17 cellular contexts compared by ENCODE assay signal in the genomic region with DNA sequence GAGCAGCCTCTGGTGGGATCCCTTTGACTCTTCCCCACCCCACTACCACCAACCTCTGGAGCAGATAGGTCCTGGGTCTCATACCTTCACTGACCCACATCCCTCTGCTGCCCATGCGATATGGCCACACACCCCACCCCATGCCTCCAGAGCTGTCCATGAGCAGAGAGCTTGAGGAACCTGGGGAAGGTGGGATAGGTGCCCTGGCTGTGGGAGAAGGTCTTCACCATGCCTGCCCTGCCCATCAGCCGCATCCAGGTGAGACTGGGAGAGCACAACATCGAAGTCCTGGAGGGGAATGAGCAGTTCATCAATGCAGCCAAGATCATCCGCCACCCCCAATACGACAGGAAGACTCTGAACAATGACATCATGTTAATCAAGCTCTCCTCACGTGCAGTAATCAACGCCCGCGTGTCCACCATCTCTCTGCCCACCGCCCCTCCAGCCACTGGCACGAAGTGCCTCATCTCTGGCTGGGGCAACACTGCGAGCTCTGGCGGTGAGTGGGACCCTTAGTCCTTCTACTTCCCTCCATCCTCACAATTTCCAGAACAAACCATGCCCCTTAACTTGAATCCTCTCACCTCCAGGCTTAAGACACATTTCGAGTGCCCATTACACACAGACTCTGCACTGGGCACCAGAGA. TPM values are rescaled to one million over a fixed set of nuclear protein-coding genes. Genes with fewer than 3 reads are reported as not detected.
DNase-seq lines count a peak whose midpoint lies in the region; ATAC-seq, FAIRE-seq and TF ChIP-seq lines count a peak whose summit lies in the region.
"Not testable (repeated sequence)": the region's sequence is repeated elsewhere in the genome, so short reads cannot be mapped to it uniquely, and the experiment has no call there.
"Had no signal": no experiment of that assay in that cellular context is flagged by ENCODE, and none has a peak within 500 bp of the region (broad histone marks: within the 10 kb centered on the region; RNA-seq: fewer than 3 reads in every experiment).

No MANE protein-coding gene starts in this region.

- H3K9me3 ChIP-seq in body of pancreas; HepG2 (ENCODE audit: low read length); neuronal stem cell (replicated peaks in 1 of 2; ENCODE audit: control insufficient read depth in 2 of 2, insufficient read depth in 1 of 2, low read depth in 1 of 2, low read length in 2 of 2); thoracic aorta; vagina: not testable (repeated sequence)

- not testable (repeated sequence) for H3K4me3 Mint-ChIP-seq in osteocyte (ENCODE audit: unreplicated experiment)

- not testable (repeated sequence) for H3K9me3 Mint-ChIP-seq in osteocyte (ENCODE audit: unreplicated experiment)

- not testable (repeated sequence) for FAIRE-seq in HepG2 (lab: Jason Lieb, UNC)

- H3K4me1 ChIP-seq in body of pancreas: peaks cover 41% of the 10 kb centered on the region
- not testable (repeated sequence) for H3K4me1 ChIP-seq in HepG2 (ENCODE audit: insufficient read depth, low read length); neuronal stem cell (ENCODE audit: control insufficient read depth in 2 of 2, insufficient read depth in 1 of 2, low read depth in 1 of 2, low read length in 2 of 2); thoracic aorta (ENCODE audit: control insufficient read depth in 1 of 2, low read depth in 2 of 2); vagina

- TF ChIP-seq EP300 in HepG2 (IDR thresholded peaks at IDR 0.05; ENCODE audit: low read depth in 2 of 2, low read length in 2 of 2); HepG2 (CRISPR knock-in tag; IDR thresholded peaks at IDR 0.05; ENCODE audit: borderline replicate concordance): not testable (repeated sequence)

- H3K27me3 Mint-ChIP-seq in osteocyte (ENCODE audit: unreplicated experiment): not testable (repeated sequence)

- H3K4me1 Mint-ChIP-seq in osteocyte (ENCODE audit: unreplicated experiment): not testable (repeated sequence)

- H2BK15ac ChIP-seq in neuronal stem cell (ENCODE audit: low read length): not testable (repeated sequence)

- not testable (repeated sequence) for H3K4me2 ChIP-seq in HepG2 (ENCODE audit: low read depth, low read length); neuronal stem cell (ENCODE audit: insufficient read depth, low read length, poor library complexity, severe bottlenecking)

- POLR2A ChIA-PET in HepG2 (lab: Yijun Ruan, JAX): not testable (repeated sequence)

- H3K79me1 ChIP-seq in neuronal stem cell (ENCODE audit: low read depth, low read length): not testable (repeated sequence)

- not testable (repeated sequence) for H3K23ac ChIP-seq in neuronal stem cell (ENCODE audit: low read depth, low read length, poor library complexity)

- intact Hi-C loops in body of pancreas (cut with DNase I); cardiac septum (cut with DNase I); HepG2 (cut with micrococcal nuclease; ENCODE audit: unreplicated experiment); vagina (cut with DNase I): not testable (repeated sequence)

- not testable (repeated sequence) for H2BK5ac ChIP-seq in neuronal stem cell (ENCODE audit: low read length)

- H3K27ac Mint-ChIP-seq in osteocyte (ENCODE audit: unreplicated experiment): not testable (repeated sequence)

- not testable (repeated sequence) for H2AK5ac ChIP-seq in neuronal stem cell (ENCODE audit: low read depth, low read length)

- not testable (repeated sequence) for BruUV-seq in HepG2 (replicated peaks; lab: Mats Ljungman, UMichigan)

- not testable (repeated sequence) for H3K79me2 ChIP-seq in HepG2 (ENCODE audit: insufficient read depth, low read length)

- not testable (repeated sequence) for H2BK12ac ChIP-seq in neuronal stem cell (ENCODE audit: low read length)

- H3K36me3 Mint-ChIP-seq in osteocyte (ENCODE audit: unreplicated experiment): not testable (repeated sequence)

- not testable (repeated sequence) for H3K18ac ChIP-seq in neuronal stem cell (ENCODE audit: low read length)

- peak overlapping the region; percentile 87 to 97 (median 92) for H3K27ac ChIP-seq in body of pancreas
- not testable (repeated sequence) for H3K27ac ChIP-seq in HepG2 (ENCODE audit: extremely low read length, insufficient read depth, low read length); neuronal stem cell (replicated peaks; ENCODE audit: low read length); thoracic aorta; vagina

- 37 to 49% methylated on average over 14 of the region's 14 CpGs for WGBS in body of pancreas, 2 donors
- 23% methylated on average over 10 of the region's 14 CpGs for WGBS in HepG2 (ENCODE audit: low lambda C conversion rate)
- WGBS in neuronal stem cell (ENCODE audit: extremely low coverage in 2 of 2, insufficient read length in 2 of 2, insufficient replicate concordance in 1 of 2), 2 donors: no CpG with 5 or more reads among the region's 14 CpGs

- peak overlapping the region; percentile 30 to 80 for H3K4me3 ChIP-seq in body of pancreas
- not testable (repeated sequence) for H3K4me3 ChIP-seq in HepG2 (replicated peaks in 1 of 3; ENCODE audit: insufficient read depth in 1 of 3, low read depth in 2 of 3, low read length in 3 of 3); neuronal stem cell (ENCODE audit: low read length in 2 of 2); thoracic aorta; vagina

- not testable (repeated sequence) for H4K91ac ChIP-seq in neuronal stem cell (ENCODE audit: low read depth, low read length, poor library complexity)

- ATAC-seq in body of pancreas (peak; percentile 0), thoracic aorta (ENCODE audit: insufficient number of reproducible peaks, low FRiP score, low read depth) (peak; percentile 15)
- not testable (repeated sequence) for ATAC-seq in HepG2

- H3K36me3 ChIP-seq in body of pancreas (replicated peaks in 1 of 2; ENCODE audit: insufficient read depth in 1 of 2, low read depth in 2 of 2); HepG2 (replicated peaks in 1 of 2; ENCODE audit: control insufficient read depth in 1 of 2, insufficient read depth in 2 of 2, low read length in 2 of 2); neuronal stem cell (replicated peaks in 1 of 2; ENCODE audit: control insufficient read depth in 2 of 2, insufficient read depth in 2 of 2, low read length in 2 of 2); thoracic aorta; vagina: not testable (repeated sequence)

- H4K8ac ChIP-seq in neuronal stem cell (ENCODE audit: low read depth, low read length): not testable (repeated sequence)

- in situ Hi-C loops in HepG2 (cut with HindIII; ENCODE audit: extremely low pct_ligation_motif_present, low pct_unique_long_range_greater_than_20kb): not testable (repeated sequence)

- not testable (repeated sequence) for H3K9ac ChIP-seq in HepG2 (ENCODE audit: insufficient read depth, low read depth, low read length)
- peak overlapping the region; percentile 15 for H3K9ac ChIP-seq in neuronal stem cell (ENCODE audit: low read depth, low read length, poor library complexity)

- TF ChIP-seq POLR2A in body of pancreas (IDR thresholded peaks at IDR 0.05): peak; percentile 53 to 66 (median 58)
- not testable (repeated sequence) for TF ChIP-seq POLR2A in HepG2 (IDR thresholded peaks at IDR 0.05; ENCODE audit: insufficient read depth in 1 of 2, low read depth in 2 of 2, low read length in 2 of 2); vagina (IDR thresholded peaks at IDR 0.05)

- not testable (repeated sequence) for H3K27me3 ChIP-seq in body of pancreas; neuronal stem cell (ENCODE audit: control insufficient read depth in 3 of 3, insufficient read depth in 3 of 3, low read depth in 1 of 3, low read length in 3 of 3); thoracic aorta (replicated peaks; ENCODE audit: insufficient read depth); vagina
- H3K27me3 ChIP-seq in HepG2 (ENCODE audit: control insufficient read depth in 1 of 2, insufficient read depth in 2 of 2, low read length in 2 of 2): peaks cover 0 to 17% of the 10 kb centered on the region in 2 experiments; a peak in 2 of 5 replicates

- not testable (repeated sequence) for H3K14ac ChIP-seq in neuronal stem cell (ENCODE audit: low read length)

- not testable (repeated sequence) for H3K4ac ChIP-seq in neuronal stem cell (ENCODE audit: low read length)

- not testable (repeated sequence) for H2AFZ ChIP-seq in HepG2 (ENCODE audit: low read length); neuronal stem cell (ENCODE audit: low read length)

- peak in 3 of 4 donors; percentile 56 to 71 (median 63) for DNase-seq in body of pancreas
- peak; percentile 64 for DNase-seq in cardiac septum (ENCODE audit: low spot score)
- not testable (repeated sequence) for DNase-seq in HepG2 (ENCODE audit: low spot score); neuronal stem cell (ENCODE audit: low spot score); thoracic aorta (ENCODE audit: low spot score)
- peak; percentile 76 for DNase-seq in mesenteric fat pad (ENCODE audit: low spot score)
- DNase-seq in osteocyte (ENCODE audit: extremely low spot score, unreplicated experiment): peak; percentile 79
- DNase-seq in vagina (ENCODE audit: extremely low spot score in 2 of 2): peak; percentile 34 to 67

- not testable (repeated sequence) for TF ChIP-seq CTCF in body of pancreas (IDR thresholded peaks at IDR 0.05); HepG2 (CRISPR knock-in tag; IDR thresholded peaks at IDR 0.05); osteocyte (IDR thresholded peaks at IDR 0.05); thoracic aorta (IDR thresholded peaks at IDR 0.05); vagina (IDR thresholded peaks at IDR 0.05)

- H2BK120ac ChIP-seq in neuronal stem cell (ENCODE audit: low read depth, low read length): not testable (repeated sequence)

- CTCF ChIA-PET in HepG2 (lab: Yijun Ruan, JAX; ENCODE audit: low intra/inter-chr PET ratio, low total read pairs): not testable (repeated sequence)

- not testable (repeated sequence) for TF ChIP-seq RAD21 in HepG2 (CRISPR knock-in tag; IDR thresholded peaks at IDR 0.05)

- not testable (repeated sequence) for H4K20me1 ChIP-seq in HepG2 (ENCODE audit: insufficient read depth, low read length)

RNA-seq across cellular contexts. Expression of a gene that starts 2.4 kb away (rescaled TPM):
- total RNA-seq in body of pancreas (over 10,000 TPM; 29,602 to 44,177 TPM), cardiac septum (not detected), HepG2 (2016; rRNA removed; fragmentation: Illumina TruSeq; extraction: Trizol) (not detected in 2 replicates), mesenteric fat pad (5.0 TPM), osteocyte (not detected in 2 replicates), thoracic aorta (10 to 100 TPM in 1 of 2 donors, 1 to 10 TPM in 1; 5.1 to 16.9 TPM), vagina (not detected)
- total RNA-seq in HepG2 (2016; cell fraction: cytosol; rRNA removed; fragmentation: Illumina TruSeq; extraction: Trizol; ENCODE audit: low read depth): not detected in 2 replicates
- total RNA-seq in HepG2 (2016; cell fraction: insoluble cytoplasmic fraction; rRNA removed; fragmentation: Illumina TruSeq; extraction: Trizol): not detected in 2 replicates
- total RNA-seq in HepG2 (2016; cell fraction: membrane; rRNA removed; fragmentation: Illumina TruSeq; extraction: Trizol): not detected in 2 replicates
- not detected in 2 replicates for total RNA-seq in HepG2 (2016; cell fraction: nucleus; rRNA removed; fragmentation: Illumina TruSeq; extraction: Trizol)
- not detected in 2 replicates for polyA plus RNA-seq in HepG2 (2011; rRNA removed)
- not detected in 2 replicates for polyA plus RNA-seq in HepG2 (2011; cell fraction: cytosol; rRNA removed)
- polyA plus RNA-seq in HepG2 (2011; cell fraction: nucleus; rRNA removed): not detected in 2 replicates
- not detected in 2 replicates for polyA plus RNA-seq in HepG2 (2012)
- not detected in 2 replicates for polyA plus RNA-seq in HepG2 (2016; cell fraction: cytosol; fragmentation: Illumina TruSeq; extraction: Trizol; ENCODE audit: low read depth)
- polyA plus RNA-seq in HepG2 (2016; cell fraction: insoluble cytoplasmic fraction; fragmentation: Illumina TruSeq; extraction: Trizol; ENCODE audit: low read depth): not detected in 2 replicates
- not detected in 2 replicates for polyA plus RNA-seq in HepG2 (2016; cell fraction: membrane; fragmentation: Illumina TruSeq; extraction: Trizol; ENCODE audit: low read depth)
- polyA plus RNA-seq in HepG2 (2016; cell fraction: nucleus; fragmentation: Illumina TruSeq; extraction: Trizol; ENCODE audit: insufficient read depth, low read depth): not detected in 2 replicates
- polyA minus RNA-seq in HepG2 (2011; rRNA and poly(A)+ RNA removed; ENCODE audit: low replicate concordance): not detected in 2 replicates
- not detected in 2 replicates for polyA minus RNA-seq in HepG2 (2011; cell fraction: cytosol; rRNA and poly(A)+ RNA removed)
- not detected in 2 replicates for polyA minus RNA-seq in HepG2 (2011; cell fraction: nucleus; rRNA and poly(A)+ RNA removed)
- polyA plus RNA-seq in neuronal stem cell (2013, experiment 1 of 2): not detected
- not detected for polyA plus RNA-seq in neuronal stem cell (2013, experiment 2 of 2)
- total RNA-seq: A673; CD4-positive, CD25-positive, alpha-beta regulatory T cell; CD8-positive, alpha-beta memory T cell; Daoy; G401 had no signal
- polyA plus RNA-seq: AG04450; CD14-positive monocyte; CD4-positive, alpha-beta memory T cell; CD8-positive, alpha-beta memory T cell; GM12878 had no signal

RNA-seq across cellular contexts. Expression of a gene that starts 19.1 kb away (rescaled TPM):
- total RNA-seq in body of pancreas: over 10,000 TPM; 15,993 to 74,693 TPM
- total RNA-seq in cardiac septum: not detected
- not detected in 2 replicates for total RNA-seq in HepG2 (2016; rRNA removed; fragmentation: Illumina TruSeq; extraction: Trizol)
- not detected in 2 replicates for total RNA-seq in HepG2 (2016; cell fraction: cytosol; rRNA removed; fragmentation: Illumina TruSeq; extraction: Trizol; ENCODE audit: low read depth)
- not detected in 2 replicates for total RNA-seq in HepG2 (2016; cell fraction: insoluble cytoplasmic fraction; rRNA removed; fragmentation: Illumina TruSeq; extraction: Trizol)
- total RNA-seq in HepG2 (2016; cell fraction: membrane; rRNA removed; fragmentation: Illumina TruSeq; extraction: Trizol): not detected in 2 replicates
- not detected in 2 replicates for total RNA-seq in HepG2 (2016; cell fraction: nucleus; rRNA removed; fragmentation: Illumina TruSeq; extraction: Trizol)
- not detected in 2 replicates for polyA plus RNA-seq in HepG2 (2011; rRNA removed)
- polyA plus RNA-seq in HepG2 (2011; cell fraction: cytosol; rRNA removed): not detected in 2 replicates
- polyA plus RNA-seq in HepG2 (2011; cell fraction: nucleus; rRNA removed): not detected in 2 replicates
- not detected in 2 replicates for polyA plus RNA-seq in HepG2 (2012)
- not detected in 2 replicates for polyA plus RNA-seq in HepG2 (2016; cell fraction: cytosol; fragmentation: Illumina TruSeq; extraction: Trizol; ENCODE audit: low read depth)
- polyA plus RNA-seq in HepG2 (2016; cell fraction: insoluble cytoplasmic fraction; fragmentation: Illumina TruSeq; extraction: Trizol; ENCODE audit: low read depth): not detected in 2 replicates
- not detected in 2 replicates for polyA plus RNA-seq in HepG2 (2016; cell fraction: membrane; fragmentation: Illumina TruSeq; extraction: Trizol; ENCODE audit: low read depth)
- not detected in 2 replicates for polyA plus RNA-seq in HepG2 (2016; cell fraction: nucleus; fragmentation: Illumina TruSeq; extraction: Trizol; ENCODE audit: insufficient read depth, low read depth)
- not detected in 2 replicates for polyA minus RNA-seq in HepG2 (2011; rRNA and poly(A)+ RNA removed; ENCODE audit: low replicate concordance)
- polyA minus RNA-seq in HepG2 (2011; cell fraction: cytosol; rRNA and poly(A)+ RNA removed): not detected in 2 replicates
- not detected in 2 replicates for polyA minus RNA-seq in HepG2 (2011; cell fraction: nucleus; rRNA and poly(A)+ RNA removed)
- 9.3 TPM for total RNA-seq in mesenteric fat pad
- not detected for polyA plus RNA-seq in neuronal stem cell (2013, experiment 1 of 2)
- not detected for polyA plus RNA-seq in neuronal stem cell (2013, experiment 2 of 2)
- total RNA-seq in osteocyte: not detected in 2 replicates
- 10 to 100 TPM in 1 of 2 donors, 1 to 10 TPM in 1; 6.1 to 15.4 TPM for total RNA-seq in thoracic aorta
- not detected for total RNA-seq in vagina
- total RNA-seq: A673; CD4-positive, alpha-beta memory T cell; CD8-positive, alpha-beta memory T cell; Daoy; G401 had no signal
- polyA plus RNA-seq: AG04450; CD14-positive monocyte; CD4-positive, alpha-beta memory T cell; CD8-positive, alpha-beta memory T cell had no signal

Comparison
In these comparisons a context has a peak if more than half of its experiments do, and no peak if none do; other contexts are left out.
1. RNA of a gene that starts 2.4 kb away (total RNA-seq): 29,602 to 44,177 TPM in body of pancreas; 5.1 to 16.9 TPM in thoracic aorta, 5.0 TPM in mesenteric fat pad (single experiment), not detected in cardiac septum (single experiment), not detected in HepG2, not detected in osteocyte and not detected in vagina (single experiment); every median in the first group is over 1,000 times any median in the second.
2. RNA of a gene that starts 19.1 kb away (total RNA-seq): 15,993 to 74,693 TPM in body of pancreas; 6.1 to 15.4 TPM in thoracic aorta, 9.3 TPM in mesenteric fat pad (single experiment), not detected in cardiac septum (single experiment), not detected in HepG2, not detected in osteocyte and not detected in vagina (single experiment); every median in the first group is over 100 times any median in the second.